In genomic region chr19:12399901-12400617, GRCh38 we compare ENCODE assay signal across 8 cellular contexts. TPM values are rescaled to one million over a fixed set of nuclear protein-coding genes. Genes with fewer than 3 reads are reported as not detected.
DNase-seq lines count a peak whose midpoint lies in the region; ATAC-seq and TF ChIP-seq lines count a peak whose summit lies in the region.
"Not testable (repeated sequence)": the region's sequence is repeated elsewhere in the genome, so short reads cannot be mapped to it uniquely, and the experiment has no call there.

No MANE protein-coding gene starts in this region.

- intact Hi-C loops in PC-9 (cut with micrococcal nuclease; ENCODE audit: unreplicated experiment): loop anchor here (5.0 kb wide), 2 partner anchors 42 to 152 kb away; partner anchors contain the start of genes ZNF443 and ZNF564

- BruUV-seq in PC-9 (replicated peaks; lab: Mats Ljungman, UMichigan): TSS peak; percentile 30

- H3K9me3 Mint-ChIP-seq in CD4-positive, CD25-positive, alpha-beta regulatory T cell: peaks cover 3 to 21% (median 7%) of the 10 kb centered on the region in 7 donors

- ATAC-seq in CD4-positive, CD25-positive, alpha-beta regulatory T cell (ENCODE audit: low read depth in 2 of 2): peak; percentile 27 to 50
- peak; percentile 51 for ATAC-seq in HG03354 (IDR thresholded peaks at IDR 0.05; ENCODE audit: poor library complexity, severe bottlenecking, unreplicated experiment)

- peak overlapping the region; percentile 53 for H3K4me3 ChIP-seq in CD4-positive, CD25-positive, alpha-beta regulatory T cell (ENCODE audit: low read depth, low read length)
- peak overlapping the region; percentile 93 for H3K4me3 ChIP-seq in PC-9

- H3K9me3 ChIP-seq in CD4-positive, CD25-positive, alpha-beta regulatory T cell (ENCODE audit: control insufficient read depth in 2 of 2, low read length in 2 of 2); PC-9 (ENCODE audit: insufficient read depth, low read depth): not testable (repeated sequence)

- CTCF ChIA-PET in PC-9 (lab: Charles Lee): interaction anchor here (0.6 kb wide), 1 partner anchor 205 kb away, joined by 9 read pairs; no protein-coding TSS in a partner anchor

- H3K4me1 Mint-ChIP-seq in CD4-positive, CD25-positive, alpha-beta regulatory T cell: peaks cover 16 to 33% (median 18%) of the 10 kb centered on the region in 4 donors

- not testable (repeated sequence) for TF ChIP-seq CTCF in GM20000 (IDR thresholded peaks at IDR 0.05; ENCODE audit: extremely low read depth, missing control alignments); PC-9 (conservative IDR thresholded peaks at IDR 0.05)

- H4K20me1 ChIP-seq in PC-9 (ENCODE audit: insufficient read depth): not testable (repeated sequence)

- peak in 2 of 3 donors; percentile 7 to 8 for DNase-seq in CD4-positive, CD25-positive, alpha-beta regulatory T cell
- DNase-seq in GM20000 (ENCODE audit: low spot score): peak; percentile 10
- DNase-seq in PC-9: peak; percentile 46 to 61
- peak; percentile 0 for DNase-seq in activated effector memory CD4-positive, alpha-beta T cell treated with Interleukin-2 at 50 U/mL for 16 hours
- peak; percentile 1 for DNase-seq in fibroblast of peridontal ligament (ENCODE audit: extremely low read depth)
- peak; percentile 33 for DNase-seq in mucosa of gallbladder (ENCODE audit: low spot score)
- DNase-seq in stimulated activated CD8-positive, alpha-beta memory T cell treated with anti-CD3 and anti-CD28 coated beads, Interleukin-15, amount 100 ng/mL, for 48 hours (ENCODE audit: low read depth in 2 of 2): peak; percentile 33 to 56

- H3K27me3 ChIP-seq in CD4-positive, CD25-positive, alpha-beta regulatory T cell (ENCODE audit: control insufficient read depth, insufficient read depth, low read length); PC-9 (ENCODE audit: insufficient read depth, low read depth): not testable (repeated sequence)

- not testable (repeated sequence) for H3F3A ChIP-seq in PC-9 (ENCODE audit: insufficient read depth, low read depth)

- H3K4me3 Mint-ChIP-seq in CD4-positive, CD25-positive, alpha-beta regulatory T cell: peak overlapping the region; percentile 89 to 94 (median 92)

- not testable (repeated sequence) for H3K79me2 ChIP-seq in PC-9 (ENCODE audit: low read depth)

- H3K36me3 ChIP-seq in CD4-positive, CD25-positive, alpha-beta regulatory T cell (ENCODE audit: control insufficient read depth, insufficient read depth, low read length); PC-9 (ENCODE audit: low read depth): not testable (repeated sequence)

- peak overlapping the region in 2 of 3 donors; percentile 83 to 86 for H3K27ac Mint-ChIP-seq in CD4-positive, CD25-positive, alpha-beta regulatory T cell

- not testable (repeated sequence) for H3K27me3 Mint-ChIP-seq in CD4-positive, CD25-positive, alpha-beta regulatory T cell

- POLR2A ChIA-PET in PC-9 (lab: Charles Lee; ENCODE audit: unreplicated experiment): not testable (repeated sequence)

- peaks cover 13% of the 10 kb centered on the region for H3K4me1 ChIP-seq in CD4-positive, CD25-positive, alpha-beta regulatory T cell (ENCODE audit: control insufficient read depth, insufficient read depth, low read length, poor library complexity, severe bottlenecking)
- H3K4me1 ChIP-seq in PC-9 (replicated peaks; ENCODE audit: insufficient read depth): peaks cover 11% of the 10 kb centered on the region; the same call in 1 of the 2 replicates

- peak overlapping the region; percentile 83 for H3K4me2 ChIP-seq in PC-9

- H2AFZ ChIP-seq in PC-9: peak overlapping the region; percentile 89

- H3K9me2 ChIP-seq in PC-9 (ENCODE audit: insufficient read depth): not testable (repeated sequence)

- not testable (repeated sequence) for H3K27ac ChIP-seq in CD4-positive, CD25-positive, alpha-beta regulatory T cell (ENCODE audit: insufficient read depth, low read length, poor library complexity, severe bottlenecking)
- H3K27ac ChIP-seq in PC-9: peak overlapping the region; percentile 7; the same call in 1 of the 2 replicates

- H3K36me3 Mint-ChIP-seq in CD4-positive, CD25-positive, alpha-beta regulatory T cell: peaks cover 17% of the 10 kb centered on the region

RNA-seq across cellular contexts. Expression of gene ZNF799, which starts 1.0 kb away (rescaled TPM):
- total RNA-seq in CD4-positive, CD25-positive, alpha-beta regulatory T cell: 1.8 TPM
- polyA plus RNA-seq in CD4-positive, CD25-positive, alpha-beta regulatory T cell: 1 to 10 TPM; 2.1 to 8.1 (median 5.8) TPM
- total RNA-seq in PC-9 (2021) (2.5 and 2.9 TPM in 2 replicates), mucosa of gallbladder (9.7 TPM)

RNA-seq across cellular contexts. Expression of gene ZNF442, which starts 34.6 kb away (rescaled TPM):
- total RNA-seq in CD4-positive, CD25-positive, alpha-beta regulatory T cell: 0.54 TPM
- polyA plus RNA-seq in CD4-positive, CD25-positive, alpha-beta regulatory T cell: 1 to 10 TPM in 1 of 4 donors, under 1 TPM in 3; 0.48 to 2.3 (median 0.75) TPM
- total RNA-seq in PC-9 (2021) (not detected in 2 replicates), mucosa of gallbladder (3.4 TPM)

RNA-seq across cellular contexts. Expression of gene ZNF443, which starts 40.8 kb away (rescaled TPM):
- total RNA-seq in CD4-positive, CD25-positive, alpha-beta regulatory T cell: 3.9 TPM
- polyA plus RNA-seq in CD4-positive, CD25-positive, alpha-beta regulatory T cell: 1 to 10 TPM in 3 of 4 donors, under 1 TPM in 1; 0.43 to 2.2 (median 1.9) TPM
- total RNA-seq in PC-9 (2021): 3.3 and 3.5 TPM in 2 replicates
- total RNA-seq in mucosa of gallbladder: 6.7 TPM

Comparison
In these comparisons a context has a peak if more than half of its experiments do, and no peak if none do; other contexts are left out.
1. DNase-seq: peak in every context shown above with its lines; median percentile 54 in PC-9; 44 in stimulated activated CD8-positive, alpha-beta memory T cell treated with anti-CD3 and anti-CD28 coated beads, Interleukin-15, amount 100 ng/mL, for 48 hours; 33 in mucosa of gallbladder; 10 in GM20000; 8 in CD4-positive, CD25-positive, alpha-beta regulatory T cell; 1 in fibroblast of peridontal ligament; 0 in activated effector memory CD4-positive, alpha-beta T cell treated with Interleukin-2 at 50 U/mL for 16 hours.